9 cellular contexts compared by ENCODE assay signal in the genomic region with DNA sequence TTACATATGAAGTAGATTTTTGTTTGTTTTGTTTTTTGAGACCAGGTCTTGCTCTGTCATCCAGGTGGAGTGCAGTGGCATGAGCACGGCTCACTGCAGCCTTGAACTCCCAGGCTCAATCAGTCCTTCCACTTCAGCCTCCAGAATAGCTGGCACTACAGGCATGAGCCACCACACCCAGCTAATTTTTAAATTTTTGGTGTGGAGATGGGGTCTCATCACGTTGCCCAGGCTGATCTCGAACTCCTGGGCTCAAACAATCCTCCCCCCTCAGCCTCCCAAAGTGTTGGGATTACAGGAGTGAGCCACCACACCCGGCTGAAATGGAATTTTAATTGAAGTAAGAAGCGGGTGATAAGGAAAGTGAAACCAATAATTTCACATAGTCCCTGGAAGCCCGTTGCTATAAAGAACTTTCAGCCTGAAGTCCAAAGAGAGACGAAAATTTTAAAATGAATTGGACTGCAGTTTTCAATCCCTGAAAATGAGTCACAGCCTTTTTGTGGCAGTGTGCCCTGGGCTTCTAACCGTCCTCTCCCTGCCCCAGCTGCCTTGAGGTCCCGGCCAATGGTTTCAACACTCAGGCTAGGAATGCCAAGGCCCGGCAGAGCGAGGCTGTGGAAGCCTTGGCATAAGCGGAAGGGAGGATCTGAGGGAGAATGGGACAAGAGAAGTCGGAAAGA. TPM values are rescaled to one million over a fixed set of nuclear protein-coding genes. Genes with fewer than 3 reads are reported as not detected.
DNase-seq lines count a peak whose midpoint lies in the region; ATAC-seq and TF ChIP-seq lines count a peak whose summit lies in the region.
"Had no signal": no experiment of that assay in that cellular context is flagged by ENCODE, and none has a peak within 500 bp of the region (broad histone marks: within the 10 kb centered on the region; RNA-seq: fewer than 3 reads in every experiment).

No MANE protein-coding gene starts in this region.

- TF ChIP-seq CTCF in AG04449 (IDR thresholded peaks at IDR 0.05; ENCODE audit: insufficient read depth, low read length, missing control alignments) = no peak

- no peaks in the 10 kb centered on the region for H3K36me3 ChIP-seq in esophagus (ENCODE audit: control insufficient read depth in 2 of 2, insufficient read depth in 2 of 2, low read length in 1 of 2)

- peak overlapping the region; percentile 16 for H3K4me3 ChIP-seq in AG04449 (ENCODE audit: low read depth, low read length)
- peak overlapping the region; percentile 27 to 51 for H3K4me3 ChIP-seq in esophagus (ENCODE audit: low read depth in 1 of 2, low read length in 2 of 2)

- H3K4me1 ChIP-seq in esophagus (ENCODE audit: control insufficient read depth in 2 of 2, insufficient read depth in 2 of 2, low read length in 1 of 2) = peaks cover 16 to 35% of the 10 kb centered on the region in 2 donors

- DNase-seq in AG04449 (ENCODE audit: low read depth, low spot score) (peak; percentile 55), OCI-M1 (lab: John Stamatoyannopoulos, UW) (peak; percentile 69), non-pigmented ciliary epithelial cell (ENCODE audit: low read depth) (peak; percentile 22), DMS153 (lab: John Stamatoyannopoulos, UW) (no peak), iPS-NIHi11 (ENCODE audit: low spot score) (no peak)
- no peak for DNase-seq in stimulated activated CD4-positive, alpha-beta T cell treated with anti-CD3 and anti-CD28 coated beads, Interleukin-2, amount 100 ng/mL, for 24 hours
- DNase-seq: activated CD4-positive, alpha-beta T cell treated with anti-CD3 and anti-CD28 coated beads for 4 hours had no signal

- CTCF ChIA-PET in AG04449 (lab: Yijun Ruan, JAX) = interaction anchor here (1.0 to 1.2 kb wide), 5 partner anchors 8 to 62 kb away, joined by 3 to 4 read pairs (median 3); no protein-coding TSS in a partner anchor

- WGBS in esophagus, 2 donors = 20 to 37% methylated on average over 13 of the region's 13 CpGs

- H3K27me3 ChIP-seq in esophagus (ENCODE audit: control insufficient read depth in 1 of 2, insufficient read depth in 2 of 2, low read length in 2 of 2) = no peaks in the 10 kb centered on the region

- POLR2A ChIA-PET in AG04449 (lab: Yijun Ruan, JAX) = no interaction called here

- peak overlapping the region; percentile 92 to 95 for H3K27ac ChIP-seq in esophagus (ENCODE audit: low read depth in 2 of 2, low read length in 1 of 2)

- H3K9me3 ChIP-seq in esophagus (ENCODE audit: control insufficient read depth in 2 of 2, insufficient read depth in 1 of 2, low read depth in 1 of 2, low read length in 1 of 2) = no peaks in the 10 kb centered on the region

- no peak for ATAC-seq in GM21619 (IDR thresholded peaks at IDR 0.05; ENCODE audit: unreplicated experiment)

RNA-seq across cellular contexts. Expression of a gene that starts 0.8 kb away (rescaled TPM):
- polyA plus RNA-seq in esophagus = 10 to 100 TPM; 25.1 to 72.5 TPM

RNA-seq across cellular contexts. Expression of a gene that starts 25.8 kb away (rescaled TPM):
- 10 to 100 TPM in 1 of 2 donors, 1 to 10 TPM in 1; 8.9 to 21.2 TPM for polyA plus RNA-seq in esophagus

RNA-seq across cellular contexts. Expression of a gene that starts 33.0 kb away (rescaled TPM):
- 10 to 100 TPM; 20.8 to 25.6 TPM for polyA plus RNA-seq in esophagus

RNA-seq across cellular contexts. Expression of a gene that starts 44.7 kb away (rescaled TPM):
- 1 to 10 TPM; 1.7 to 5.4 TPM for polyA plus RNA-seq in esophagus

Comparison
In these comparisons a context has a peak if more than half of its experiments do, and no peak if none do; other contexts are left out.
1. DNase-seq: peak in AG04449 (single experiment), OCI-M1 (single experiment) and non-pigmented ciliary epithelial cell (single experiment); none in DMS153 (single experiment), iPS-NIHi11 (single experiment) and stimulated activated CD4-positive, alpha-beta T cell treated with anti-CD3 and anti-CD28 coated beads, Interleukin-2, amount 100 ng/mL, for 24 hours (0 of 2).